In genomic region chr14:72763892-72764291, GRCh38 we compare ENCODE assay signal across 30 cellular contexts.
"Had no signal": no experiment of that assay in that cellular context is flagged by ENCODE, and none has a peak within 500 bp of the region (broad histone marks: within the 10 kb centered on the region; RNA-seq: fewer than 3 reads in every experiment).

No MANE protein-coding gene starts in this region.

- H3K27ac Mint-ChIP-seq: activated CD4-positive, alpha-beta memory T cell treated with anti-CD3 and anti-CD28 coated beads for 36 hours; activated naive CD4-positive, alpha-beta T cell treated with anti-CD3 and anti-CD28 coated beads, Interleukin-2, amount 10 ng/mL, durations not matched to agents 7 days and 5 days; activated naive CD8-positive, alpha-beta T cell treated with anti-CD3 and anti-CD28 coated beads, Interleukin-2, amount 10 ng/mL, durations not matched to agents 7 days and 5 days; activated T-helper 1 cell treated with anti-CD3 and anti-CD28 coated beads, Interleukin-12 subunit alpha, Interleukin-12 subunit beta, Interleukin-2, Interleukin-4 antibody, amounts not matched to agents 30 ng/mL and 10 ng/mL and 1 ng/mL, durations not matched to agents 14 hours and 24 hours and 36 hours; dendritic cell treated with granulocyte-macrophage colony-stimulating factor and Interleukin-4, amounts not matched to agents 40 ng/mL and 50 ng/mL, for 4 days; memory B cell; naive thymus-derived CD4-positive, alpha-beta T cell; stimulated activated effector memory CD8-positive, alpha-beta T cell treated with anti-CD3 and anti-CD28 coated beads, Interleukin-12 subunit alpha, Interleukin-12 subunit beta, amount 100 ng/mL, for 72 hours; stimulated activated naive CD8-positive, alpha-beta T cell treated with anti-CD3 and anti-CD28 coated beads, Interleukin-15, Interleukin-2, amounts not matched to agents 100 ng/mL and 50 ng/mL, for 24 hours; T-cell; T-helper 2 cell treated with Interferon-gamma antibody and Interleukin-4, amounts not matched to agents 5 μg/mL and 100 μg/mL, for 36 hours had no signal

- H3K36me3 Mint-ChIP-seq: stimulated activated effector memory CD8-positive, alpha-beta T cell treated with anti-CD3 and anti-CD28 coated beads, Interleukin-12 subunit alpha, Interleukin-12 subunit beta, amount 100 ng/mL, for 72 hours had no signal

- H3K4me1 ChIP-seq: gastroesophageal sphincter, pancreas, prostate gland, sigmoid colon, vagina had no signal

- H3K36me3 ChIP-seq: gastroesophageal sphincter, pancreas, prostate gland, sigmoid colon, thoracic aorta, vagina had no signal

- H3K9me3 ChIP-seq: prostate gland had no signal

- H3K4me3 Mint-ChIP-seq: activated CD4-positive, alpha-beta memory T cell treated with anti-CD3 and anti-CD28 coated beads for 36 hours; activated naive CD4-positive, alpha-beta T cell treated with anti-CD3 and anti-CD28 coated beads, Interleukin-2, amount 10 ng/mL, durations not matched to agents 7 days and 5 days; activated naive CD8-positive, alpha-beta T cell treated with anti-CD3 and anti-CD28 coated beads, Interleukin-2, amount 10 ng/mL, durations not matched to agents 7 days and 5 days; activated T-helper 1 cell treated with anti-CD3 and anti-CD28 coated beads, Interleukin-12 subunit alpha, Interleukin-12 subunit beta, Interleukin-2, Interleukin-4 antibody, amounts not matched to agents 30 ng/mL and 10 ng/mL and 1 ng/mL, durations not matched to agents 14 hours and 24 hours and 36 hours; dendritic cell treated with granulocyte-macrophage colony-stimulating factor and Interleukin-4, amounts not matched to agents 40 ng/mL and 50 ng/mL, for 4 days; memory B cell; naive thymus-derived CD4-positive, alpha-beta T cell; stimulated activated effector memory CD8-positive, alpha-beta T cell treated with anti-CD3 and anti-CD28 coated beads, Interleukin-12 subunit alpha, Interleukin-12 subunit beta, amount 100 ng/mL, for 72 hours; stimulated activated naive CD8-positive, alpha-beta T cell treated with anti-CD3 and anti-CD28 coated beads, Interleukin-15, Interleukin-2, amounts not matched to agents 100 ng/mL and 50 ng/mL, for 24 hours; T-cell; T-helper 2 cell treated with Interferon-gamma antibody and Interleukin-4, amounts not matched to agents 5 μg/mL and 100 μg/mL, for 36 hours had no signal

- ATAC-seq: gastroesophageal sphincter; naive thymus-derived CD4-positive, alpha-beta T cell; pancreas; stimulated activated effector memory CD8-positive, alpha-beta T cell treated with anti-CD3 and anti-CD28 coated beads, Interleukin-12 subunit alpha, Interleukin-12 subunit beta, amount 100 ng/mL, for 72 hours; T-cell had no signal

- H3K4me3 ChIP-seq: gastroesophageal sphincter, pancreas, prostate gland, sigmoid colon, thoracic aorta, vagina had no signal

- DNase-seq: activated CD4-positive, alpha-beta memory T cell treated with anti-CD3 and anti-CD28 coated beads for 36 hours; activated CD4-positive, alpha-beta T cell treated with anti-CD3 and anti-CD28 coated beads for 4 hours; activated CD8-positive, alpha-beta memory T cell treated with anti-CD3 and anti-CD28 coated beads, Interleukin-2, amount 50 U/mL, for 4 hours; activated effector memory CD4-positive, alpha-beta T cell treated with anti-CD3 and anti-CD28 coated beads, Interleukin-2, amount 50 U/mL, for 16 hours; activated naive CD4-positive, alpha-beta T cell treated with anti-CD3 and anti-CD28 coated beads, Interleukin-2, amount 10 ng/mL, durations not matched to agents 7 days and 5 days; activated naive CD8-positive, alpha-beta T cell treated with anti-CD3 and anti-CD28 coated beads, Interleukin-2, amount 10 ng/mL, durations not matched to agents 7 days and 5 days; activated T-cell treated with anti-CD3 and anti-CD28 coated beads, Interleukin-2, amount 50 U/mL, for 1 hour; central memory CD4-positive, alpha-beta T cell; effector CD8-positive, alpha-beta T cell; hippocampal formation; midbrain; naive thymus-derived CD4-positive, alpha-beta T cell; nucleus accumbens; pancreas; retina; sigmoid colon; small intestine; stimulated activated CD4-positive, alpha-beta T cell treated with anti-CD3 and anti-CD28 coated beads, Interleukin-4, amount 100 ng/mL, for 24 hours; T-cell; trophoblast cell had no signal

- H3K27me3 ChIP-seq: gastroesophageal sphincter, pancreas, sigmoid colon, vagina had no signal

- H3K27me3 Mint-ChIP-seq: activated CD4-positive, alpha-beta memory T cell treated with anti-CD3 and anti-CD28 coated beads for 36 hours; dendritic cell treated with granulocyte-macrophage colony-stimulating factor and Interleukin-4, amounts not matched to agents 40 ng/mL and 50 ng/mL, for 4 days; memory B cell; stimulated activated naive CD8-positive, alpha-beta T cell treated with anti-CD3 and anti-CD28 coated beads, Interleukin-15, Interleukin-2, amounts not matched to agents 100 ng/mL and 50 ng/mL, for 24 hours; T-cell had no signal

- H3K4me1 Mint-ChIP-seq: activated naive CD4-positive, alpha-beta T cell treated with anti-CD3 and anti-CD28 coated beads, Interleukin-2, amount 10 ng/mL, durations not matched to agents 7 days and 5 days; activated naive CD8-positive, alpha-beta T cell treated with anti-CD3 and anti-CD28 coated beads, Interleukin-2, amount 10 ng/mL, durations not matched to agents 7 days and 5 days; memory B cell; naive thymus-derived CD4-positive, alpha-beta T cell; stimulated activated effector memory CD8-positive, alpha-beta T cell treated with anti-CD3 and anti-CD28 coated beads, Interleukin-12 subunit alpha, Interleukin-12 subunit beta, amount 100 ng/mL, for 72 hours; T-cell had no signal

- H3K27ac ChIP-seq: gastroesophageal sphincter, pancreas, prostate gland, sigmoid colon, thoracic aorta, vagina had no signal
